ENCODE assay signal across 21 cellular contexts in genomic region chr17:14451729-14452191, GRCh38.
"Had no signal": no experiment of that assay in that cellular context is flagged by ENCODE, and none has a peak within 500 bp of the region (broad histone marks: within the 10 kb centered on the region; RNA-seq: fewer than 3 reads in every experiment).

No MANE protein-coding gene starts in this region.

- H3K27ac Mint-ChIP-seq: activated CD4-positive, alpha-beta memory T cell treated with anti-CD3 and anti-CD28 coated beads for 36 hours; activated naive CD8-positive, alpha-beta T cell treated with anti-CD3 and anti-CD28 coated beads for 36 hours; effector memory CD8-positive, alpha-beta T cell; nephron; T-helper 17 cell had no signal

- DNase-seq: activated CD4-positive, alpha-beta memory T cell treated with anti-CD3 and anti-CD28 coated beads for 36 hours; activated CD4-positive, alpha-beta T cell treated with anti-CD3 and anti-CD28 coated beads for 48 hours; activated naive CD4-positive, alpha-beta T cell treated with Interleukin-2 at 50 U/mL for 16 hours; activated naive CD8-positive, alpha-beta T cell treated with anti-CD3 and anti-CD28 coated beads for 36 hours; activated T-cell treated with anti-CD3 and anti-CD28 coated beads, Interleukin-2, amount 50 U/mL, for 48 hours; amniotic stem cell; colonic mucosa; dorsolateral prefrontal cortex; effector memory CD8-positive, alpha-beta T cell; left ventricle myocardium superior; ovary; small intestine; stimulated activated CD4-positive, alpha-beta T cell treated with anti-CD3 and anti-CD28 coated beads, Interleukin-15, amount 100 ng/mL, for 24 hours; stimulated activated naive CD4-positive, alpha-beta T cell; T-helper 17 cell; testis; trophoblast cell; uterus had no signal

- H3K36me3 Mint-ChIP-seq: activated CD4-positive, alpha-beta memory T cell treated with anti-CD3 and anti-CD28 coated beads for 36 hours; activated naive CD8-positive, alpha-beta T cell treated with anti-CD3 and anti-CD28 coated beads for 36 hours had no signal

- H3K9me3 Mint-ChIP-seq: activated CD4-positive, alpha-beta memory T cell treated with anti-CD3 and anti-CD28 coated beads for 36 hours; activated naive CD8-positive, alpha-beta T cell treated with anti-CD3 and anti-CD28 coated beads for 36 hours; effector memory CD8-positive, alpha-beta T cell had no signal

- H3K4me1 Mint-ChIP-seq: activated naive CD8-positive, alpha-beta T cell treated with anti-CD3 and anti-CD28 coated beads for 36 hours; nephron had no signal

- H3K27ac ChIP-seq: colonic mucosa, dorsolateral prefrontal cortex, esophagus muscularis mucosa, neutrophil, ovary, testis, uterus had no signal

- H3K4me3 ChIP-seq: colonic mucosa, dorsolateral prefrontal cortex, esophagus muscularis mucosa, ovary, testis, uterus had no signal

- H3K9me3 ChIP-seq: colonic mucosa, esophagus muscularis mucosa, neutrophil, ovary, testis, uterus had no signal

- H3K4me1 ChIP-seq: colonic mucosa, esophagus muscularis mucosa, testis, uterus had no signal

- H3K27me3 ChIP-seq: colonic mucosa, esophagus muscularis mucosa, neutrophil, ovary, testis, uterus had no signal

- H3K4me3 Mint-ChIP-seq: activated CD4-positive, alpha-beta memory T cell treated with anti-CD3 and anti-CD28 coated beads for 36 hours; activated naive CD8-positive, alpha-beta T cell treated with anti-CD3 and anti-CD28 coated beads for 36 hours; effector memory CD8-positive, alpha-beta T cell; nephron; T-helper 17 cell had no signal

- H3K36me3 ChIP-seq: colonic mucosa, esophagus muscularis mucosa, neutrophil, ovary, uterus had no signal

- H3K27me3 Mint-ChIP-seq: activated CD4-positive, alpha-beta memory T cell treated with anti-CD3 and anti-CD28 coated beads for 36 hours; activated naive CD8-positive, alpha-beta T cell treated with anti-CD3 and anti-CD28 coated beads for 36 hours; T-helper 17 cell had no signal
